ENCODE assay signal across 6 cellular contexts in genomic region chr16:383326-384020, GRCh38. TPM values are rescaled to one million over a fixed set of nuclear protein-coding genes. Genes with fewer than 3 reads are reported as not detected.
DNase-seq lines count a peak whose midpoint lies in the region; ATAC-seq and TF ChIP-seq lines count a peak whose summit lies in the region.

No MANE protein-coding gene starts in this region.

- peaks cover 26% of the 10 kb centered on the region for H3K4me1 Mint-ChIP-seq in CD4-positive, alpha-beta T cell (ENCODE audit: low read depth)

- POLR2A ChIA-PET in CD4-positive, alpha-beta T cell (lab: Charles Lee) = interaction anchor here (0.8 to 5.9 kb wide), 13 partner anchors 9 to 276 kb away, joined by 3 to 60 read pairs (median 3); partner anchors contain the start of genes DECR2, LUC7L, MRPL28 and RAB11FIP3

- CTCF ChIA-PET in CD4-positive, alpha-beta T cell (lab: Charles Lee) = interaction anchor here (1.0 to 2.3 kb wide), 2 partner anchors 8 to 18 kb away, joined by 3 to 8 read pairs; partner anchors contain the start of gene DECR2

- H3K27ac Mint-ChIP-seq in CD4-positive, alpha-beta T cell = peak overlapping the region; percentile 80

- H3K4me3 ChIP-seq in NT2/D1 (ENCODE audit: insufficient read length, low read depth) = peak overlapping the region; percentile 22
- no peak overlapping the region for H3K4me3 ChIP-seq in brain microvascular endothelial cell (ENCODE audit: low read depth, low read length)

- no peaks in the 10 kb centered on the region for H3K27me3 Mint-ChIP-seq in CD4-positive, alpha-beta T cell

- DNase-seq in CD4-positive, alpha-beta T cell = peak in 8 of 10 experiments; percentile 23 to 50 (median 35)
- no peak for DNase-seq in NT2/D1 (ENCODE audit: low read depth, low spot score)
- peak; percentile 34 for DNase-seq in epithelial cell of prostate (ENCODE audit: low read depth, low spot score)
- peak; percentile 28 for DNase-seq in stimulated activated CD4-positive, alpha-beta T cell treated with anti-CD3 and anti-CD28 coated beads, Interleukin-4, amount 100 ng/mL, for 1 hour
- no peak for DNase-seq in brain microvascular endothelial cell

- H3K4me3 Mint-ChIP-seq in CD4-positive, alpha-beta T cell = peak overlapping the region; percentile 84

- H3K36me3 ChIP-seq in NT2/D1 (ENCODE audit: insufficient read depth, insufficient read length, low read length) = peaks cover 5% of the 10 kb centered on the region
- no peaks in the 10 kb centered on the region for H3K36me3 ChIP-seq in brain microvascular endothelial cell (replicated peaks)

- intact Hi-C loops in CD4-positive, alpha-beta T cell (cut with DNase I, micrococcal nuclease) = loop anchor here (1.0 to 5.0 kb wide), 3 partner anchors 13 to 144 kb away; partner anchors contain the start of genes CAPN15 (in 1 of the 2), DECR2 (in 1 of the 2) and NME4 (in 1 of the 2)

- TF ChIP-seq CTCF in CD4-positive, alpha-beta T cell (IDR thresholded peaks at IDR 0.05) = no peak
- TF ChIP-seq CTCF in brain microvascular endothelial cell (IDR thresholded peaks at IDR 0.05; ENCODE audit: low read depth, low read length, missing control alignments) = no peak

- H3K27ac ChIP-seq in CD4-positive, alpha-beta T cell (ENCODE audit: low read depth, low read length) = peak overlapping the region; percentile 47
- H3K27ac ChIP-seq in epithelial cell of prostate (peak overlapping the region; percentile 51), brain microvascular endothelial cell (no peak overlapping the region)

- no peaks in the 10 kb centered on the region for H3K9me3 ChIP-seq in CD4-positive, alpha-beta T cell (ENCODE audit: control insufficient read depth, low read length)
- no peaks in the 10 kb centered on the region for H3K9me3 ChIP-seq in NT2/D1 (ENCODE audit: insufficient read depth, low read length)

- no peaks in the 10 kb centered on the region for H3K27me3 ChIP-seq in CD4-positive, alpha-beta T cell (ENCODE audit: control insufficient read depth, insufficient read depth, low read length)
- no peaks in the 10 kb centered on the region for H3K27me3 ChIP-seq in NT2/D1 (ENCODE audit: insufficient read depth, insufficient read length)
- H3K27me3 ChIP-seq in brain microvascular endothelial cell (replicated peaks) = no peaks in the 10 kb centered on the region

- in situ Hi-C loops in brain microvascular endothelial cell (cut with HindIII; ENCODE audit: low pct_ligation_motif_present, low sequenced_read_pairs) = no loop called here

- no peaks in the 10 kb centered on the region for H3K9me3 Mint-ChIP-seq in CD4-positive, alpha-beta T cell

- peaks cover 28% of the 10 kb centered on the region for H3K4me1 ChIP-seq in NT2/D1 (ENCODE audit: insufficient read depth, insufficient read length)

- peaks cover 16% of the 10 kb centered on the region for H3K36me3 Mint-ChIP-seq in CD4-positive, alpha-beta T cell (ENCODE audit: low read depth)

- ATAC-seq in CD4-positive, alpha-beta T cell (ENCODE audit: poor library complexity) = peak; percentile 49
- ATAC-seq in HG02981 (IDR thresholded peaks at IDR 0.05; ENCODE audit: unreplicated experiment) = no peak

- peak overlapping the region; percentile 75 for H3K9ac ChIP-seq in NT2/D1 (ENCODE audit: insufficient read length, low read depth)

RNA-seq across cellular contexts. Expression of gene PGAP6, which starts 1.7 kb away (rescaled TPM):
- 10 to 100 TPM; 59.7 to 63.7 TPM for total RNA-seq in CD4-positive, alpha-beta T cell

RNA-seq across cellular contexts. Expression of gene MRPL28, which starts 13.1 kb away (rescaled TPM):
- total RNA-seq in CD4-positive, alpha-beta T cell = 10 to 100 TPM; 19.6 to 19.7 TPM

RNA-seq across cellular contexts. Expression of gene NME4, which starts 13.5 kb away (rescaled TPM):
- total RNA-seq in CD4-positive, alpha-beta T cell = 10 to 100 TPM; 31.2 to 32.6 TPM

RNA-seq across cellular contexts. Expression of gene DECR2, which starts 18.2 kb away (rescaled TPM):
- total RNA-seq in CD4-positive, alpha-beta T cell = 1 to 10 TPM; 5.7 to 7.0 TPM

RNA-seq across cellular contexts. Expression of gene AXIN1, which starts 30.9 kb away (rescaled TPM):
- 10 to 100 TPM; 24.7 to 26.3 TPM for total RNA-seq in CD4-positive, alpha-beta T cell

Comparison
In these comparisons a context has a peak if more than half of its experiments do, and no peak if none do; other contexts are left out.
1. DNase-seq: peak in CD4-positive, alpha-beta T cell (8 of 10), epithelial cell of prostate (single experiment) and stimulated activated CD4-positive, alpha-beta T cell treated with anti-CD3 and anti-CD28 coated beads, Interleukin-4, amount 100 ng/mL, for 1 hour (single experiment); none in NT2/D1 (single experiment) and brain microvascular endothelial cell (single experiment).